Comparison of ENCODE assay signal across 8 cellular contexts in genomic region chr3:15241341-15241740, GRCh38. TPM values are rescaled to one million over a fixed set of nuclear protein-coding genes. Genes with fewer than 3 reads are reported as not detected.
DNase-seq lines count a peak whose midpoint lies in the region; ATAC-seq and TF ChIP-seq lines count a peak whose summit lies in the region.

No MANE protein-coding gene starts in this region.

- peaks cover 10% of the 10 kb centered on the region in 2 donors for H3K4me1 Mint-ChIP-seq in natural killer cell

- peak; percentile 11 to 15 for DNase-seq in activated CD8-positive, alpha-beta memory T cell treated with anti-CD3 and anti-CD28 coated beads for 1 hour (ENCODE audit: extremely low read depth in 1 of 2, low read depth in 1 of 2)
- no peak for DNase-seq in activated CD8-positive, alpha-beta memory T cell treated with anti-CD3 and anti-CD28 coated beads, Interleukin-2, amount 50 U/mL, for 48 hours
- DNase-seq in RPMI7951 (ENCODE audit: low read depth) (peak; percentile 4), brain microvascular endothelial cell (peak; percentile 7), natural killer cell (peak; percentile 37), NCI-H2107 treated with DMSO at 0.1 percent for 48 hours (lab: John Stamatoyannopoulos, UW; ENCODE audit: unreplicated experiment) (no peak)

- no peak overlapping the region for H3K27ac ChIP-seq in brain microvascular endothelial cell

- peak overlapping the region in 1 of 2 donors; percentile 31 for H3K27ac Mint-ChIP-seq in natural killer cell

- H3K27me3 ChIP-seq in brain microvascular endothelial cell (replicated peaks): no peaks in the 10 kb centered on the region

- H3K4me3 ChIP-seq in brain microvascular endothelial cell (ENCODE audit: low read depth, low read length): no peak overlapping the region

- intact Hi-C loops in natural killer cell (cut with micrococcal nuclease): loop anchor here (1.0 kb wide), 2 partner anchors 137 to 164 kb away; no protein-coding TSS in a partner anchor

- H3K36me3 ChIP-seq in brain microvascular endothelial cell (replicated peaks): peaks cover 46% of the 10 kb centered on the region

- no peak overlapping the region for H3K4me3 Mint-ChIP-seq in natural killer cell

- peaks cover under 1% of the 10 kb centered on the region for H3K36me3 Mint-ChIP-seq in natural killer cell

- H3K9me3 Mint-ChIP-seq in natural killer cell: no peaks in the 10 kb centered on the region

- in situ Hi-C loops in brain microvascular endothelial cell (cut with HindIII; ENCODE audit: low pct_ligation_motif_present, low sequenced_read_pairs): no loop called here

- TF ChIP-seq CTCF in brain microvascular endothelial cell (IDR thresholded peaks at IDR 0.05; ENCODE audit: low read depth, low read length, missing control alignments) (peak; percentile 56), natural killer cell (IDR thresholded peaks at IDR 0.05) (peak; percentile 40)

- ATAC-seq in natural killer cell (peak; percentile 70 to 88 (median 86)), GM18517 (IDR thresholded peaks at IDR 0.05; ENCODE audit: unreplicated experiment) (no peak), GM21717 (IDR thresholded peaks at IDR 0.05; ENCODE audit: unreplicated experiment) (no peak)

- no peaks in the 10 kb centered on the region for H3K27me3 Mint-ChIP-seq in natural killer cell (ENCODE audit: low read depth in 2 of 2)

RNA-seq across cellular contexts. Expression of gene CAPN7, which starts 35.3 kb away (rescaled TPM):
- 27.8 and 28.2 TPM in 2 replicates for total RNA-seq in RPMI7951 (2014; rRNA removed; shearing (Covaris generic))
- 10 to 100 TPM; 35.3 to 59.9 (median 52.8) TPM for total RNA-seq in natural killer cell

Comparison
In these comparisons a context has a peak if more than half of its experiments do, and no peak if none do; other contexts are left out.
1. DNase-seq: peak in activated CD8-positive, alpha-beta memory T cell treated with anti-CD3 and anti-CD28 coated beads for 1 hour (2 of 2), RPMI7951 (single experiment), brain microvascular endothelial cell (single experiment) and natural killer cell (single experiment); none in activated CD8-positive, alpha-beta memory T cell treated with anti-CD3 and anti-CD28 coated beads, Interleukin-2, amount 50 U/mL, for 48 hours (single experiment) and NCI-H2107 treated with DMSO at 0.1 percent for 48 hours (single experiment).
2. ATAC-seq: peak in natural killer cell (3 of 3); none in GM18517 (single experiment) and GM21717 (single experiment).